1 cellular context compared by ENCODE assay signal in genomic region chr1:209349372-209350324, GRCh38.
TF ChIP-seq lines count a peak whose summit lies in the region.

No MANE protein-coding gene starts in this region.

TF ChIP-seq in GM23338, 12 proteins besides CTCF, POLR2A, EP300 and RAD21 (continued from another document):
- TF ChIP-seq ZNF462 (CRISPR knock-in tag; IDR thresholded peaks at IDR 0.05) (no peak), ETS1 (IDR thresholded peaks at IDR 0.05) (no peak), EZH2 (IDR thresholded peaks at IDR 0.05; ENCODE audit: low read depth, unreplicated experiment) (no peak), ZNF331 (CRISPR knock-in tag; IDR thresholded peaks at IDR 0.05; ENCODE audit: low read depth) (no peak), NANOG (IDR thresholded peaks at IDR 0.05; ENCODE audit: borderline replicate concordance) (no peak), ZNF114 (CRISPR knock-in tag; IDR thresholded peaks at IDR 0.05) (no peak), REST (IDR thresholded peaks at IDR 0.05; ENCODE audit: unreplicated experiment) (no peak)
TF ChIP-seq in GM23338: peak in this region for 0.
